In the genomic region with DNA sequence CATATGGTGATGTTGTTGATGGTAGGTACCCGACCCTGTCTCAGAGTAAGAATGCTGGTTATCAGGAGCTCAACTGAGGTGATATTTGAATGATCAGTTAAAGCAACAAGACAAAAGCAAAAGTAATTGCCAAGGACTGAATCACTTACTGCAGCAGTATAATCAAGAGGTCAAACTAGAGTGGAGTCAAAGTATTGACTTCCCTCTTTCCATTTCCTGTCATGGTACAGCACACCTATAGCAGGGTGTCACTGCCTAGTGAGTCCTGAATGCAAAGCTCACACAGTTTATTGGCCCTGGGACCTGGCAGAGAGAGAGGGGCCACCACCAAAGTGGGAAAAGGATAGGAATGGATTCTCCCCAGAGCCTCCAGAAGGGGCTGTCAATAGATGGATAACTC, we compare ENCODE assay signal across 1 cellular context.
TF ChIP-seq lines count a peak whose summit lies in the region.

No MANE protein-coding gene starts in this region.

TF ChIP-seq in WTC11, 78 proteins besides CTCF, POLR2A, EP300 and RAD21 (continued from another document):
- TF ChIP-seq, protein P1, sequence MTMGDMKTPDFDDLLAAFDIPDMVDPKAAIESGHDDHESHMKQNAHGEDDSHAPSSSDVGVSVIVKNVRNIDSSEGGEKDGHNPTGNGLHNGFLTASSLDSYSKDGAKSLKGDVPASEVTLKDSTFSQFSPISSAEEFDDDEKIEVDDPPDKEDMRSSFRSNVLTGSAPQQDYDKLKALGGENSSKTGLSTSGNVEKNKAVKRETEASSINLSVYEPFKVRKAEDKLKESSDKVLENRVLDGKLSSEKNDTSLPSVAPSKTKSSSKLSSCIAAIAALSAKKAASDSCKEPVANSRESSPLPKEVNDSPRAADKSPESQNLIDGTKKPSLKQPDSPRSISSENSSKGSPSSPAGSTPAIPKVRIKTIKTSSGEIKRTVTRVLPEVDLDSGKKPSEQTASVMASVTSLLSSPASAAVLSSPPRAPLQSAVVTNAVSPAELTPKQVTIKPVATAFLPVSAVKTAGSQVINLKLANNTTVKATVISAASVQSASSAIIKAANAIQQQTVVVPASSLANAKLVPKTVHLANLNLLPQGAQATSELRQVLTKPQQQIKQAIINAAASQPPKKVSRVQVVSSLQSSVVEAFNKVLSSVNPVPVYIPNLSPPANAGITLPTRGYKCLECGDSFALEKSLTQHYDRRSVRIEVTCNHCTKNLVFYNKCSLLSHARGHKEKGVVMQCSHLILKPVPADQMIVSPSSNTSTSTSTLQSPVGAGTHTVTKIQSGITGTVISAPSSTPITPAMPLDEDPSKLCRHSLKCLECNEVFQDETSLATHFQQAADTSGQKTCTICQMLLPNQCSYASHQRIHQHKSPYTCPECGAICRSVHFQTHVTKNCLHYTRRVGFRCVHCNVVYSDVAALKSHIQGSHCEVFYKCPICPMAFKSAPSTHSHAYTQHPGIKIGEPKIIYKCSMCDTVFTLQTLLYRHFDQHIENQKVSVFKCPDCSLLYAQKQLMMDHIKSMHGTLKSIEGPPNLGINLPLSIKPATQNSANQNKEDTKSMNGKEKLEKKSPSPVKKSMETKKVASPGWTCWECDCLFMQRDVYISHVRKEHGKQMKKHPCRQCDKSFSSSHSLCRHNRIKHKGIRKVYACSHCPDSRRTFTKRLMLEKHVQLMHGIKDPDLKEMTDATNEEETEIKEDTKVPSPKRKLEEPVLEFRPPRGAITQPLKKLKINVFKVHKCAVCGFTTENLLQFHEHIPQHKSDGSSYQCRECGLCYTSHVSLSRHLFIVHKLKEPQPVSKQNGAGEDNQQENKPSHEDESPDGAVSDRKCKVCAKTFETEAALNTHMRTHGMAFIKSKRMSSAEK (CRISPR knock-in tag; IDR thresholded peaks at IDR 0.05; ENCODE audit: borderline replicate concordance) = no peak
- TF ChIP-seq, protein P2, sequence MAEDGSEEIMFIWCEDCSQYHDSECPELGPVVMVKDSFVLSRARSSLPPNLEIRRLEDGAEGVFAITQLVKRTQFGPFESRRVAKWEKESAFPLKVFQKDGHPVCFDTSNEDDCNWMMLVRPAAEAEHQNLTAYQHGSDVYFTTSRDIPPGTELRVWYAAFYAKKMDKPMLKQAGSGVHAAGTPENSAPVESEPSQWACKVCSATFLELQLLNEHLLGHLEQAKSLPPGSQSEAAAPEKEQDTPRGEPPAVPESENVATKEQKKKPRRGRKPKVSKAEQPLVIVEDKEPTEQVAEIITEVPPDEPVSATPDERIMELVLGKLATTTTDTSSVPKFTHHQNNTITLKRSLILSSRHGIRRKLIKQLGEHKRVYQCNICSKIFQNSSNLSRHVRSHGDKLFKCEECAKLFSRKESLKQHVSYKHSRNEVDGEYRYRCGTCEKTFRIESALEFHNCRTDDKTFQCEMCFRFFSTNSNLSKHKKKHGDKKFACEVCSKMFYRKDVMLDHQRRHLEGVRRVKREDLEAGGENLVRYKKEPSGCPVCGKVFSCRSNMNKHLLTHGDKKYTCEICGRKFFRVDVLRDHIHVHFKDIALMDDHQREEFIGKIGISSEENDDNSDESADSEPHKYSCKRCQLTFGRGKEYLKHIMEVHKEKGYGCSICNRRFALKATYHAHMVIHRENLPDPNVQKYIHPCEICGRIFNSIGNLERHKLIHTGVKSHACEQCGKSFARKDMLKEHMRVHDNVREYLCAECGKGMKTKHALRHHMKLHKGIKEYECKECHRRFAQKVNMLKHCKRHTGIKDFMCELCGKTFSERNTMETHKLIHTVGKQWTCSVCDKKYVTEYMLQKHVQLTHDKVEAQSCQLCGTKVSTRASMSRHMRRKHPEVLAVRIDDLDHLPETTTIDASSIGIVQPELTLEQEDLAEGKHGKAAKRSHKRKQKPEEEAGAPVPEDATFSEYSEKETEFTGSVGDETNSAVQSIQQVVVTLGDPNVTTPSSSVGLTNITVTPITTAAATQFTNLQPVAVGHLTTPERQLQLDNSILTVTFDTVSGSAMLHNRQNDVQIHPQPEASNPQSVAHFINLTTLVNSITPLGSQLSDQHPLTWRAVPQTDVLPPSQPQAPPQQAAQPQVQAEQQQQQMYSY (CRISPR knock-in tag; IDR thresholded peaks at IDR 0.05) = no peak
TF ChIP-seq in WTC11: peak in this region for 0.
